9 cellular contexts compared by ENCODE assay signal in the genomic region with DNA sequence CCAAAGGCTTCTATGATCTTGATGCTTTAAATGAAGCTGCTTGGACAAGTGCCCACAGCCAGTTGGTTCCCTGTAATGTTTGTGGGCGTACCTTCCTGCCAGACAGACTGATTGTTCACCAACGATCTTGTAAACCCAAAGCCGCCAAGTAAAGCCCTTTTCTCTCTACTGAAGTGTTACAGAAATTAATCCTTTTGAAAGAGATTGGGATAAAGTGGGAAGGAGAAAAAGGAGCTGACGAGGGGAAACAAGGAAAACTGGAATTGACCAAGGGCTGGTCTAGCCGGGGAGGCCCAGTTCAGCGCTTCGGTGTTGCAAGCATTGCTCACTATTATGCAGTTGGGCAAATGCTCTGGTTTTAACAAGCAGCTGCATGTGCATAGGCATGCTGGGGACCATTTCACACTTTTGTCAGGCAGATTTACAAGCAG. TPM values are rescaled to one million over a fixed set of nuclear protein-coding genes. Genes with fewer than 3 reads are reported as not detected.
A peak's percentile ranks its signal among the peaks of the same experiment; 100 is the strongest.
DNase-seq lines count a peak whose midpoint lies in the region; ATAC-seq and TF ChIP-seq lines count a peak whose summit lies in the region.
"Had no signal": no experiment of that assay in that cellular context is flagged by ENCODE, and none has a peak within 500 bp of the region (broad histone marks: within the 10 kb centered on the region; RNA-seq: fewer than 3 reads in every experiment).

No MANE protein-coding gene starts in this region.

- H3K36me3 Mint-ChIP-seq in activated CD8-positive, alpha-beta T cell treated with anti-CD3 and anti-CD28 coated beads, Interleukin-2, amount 10 ng/mL, durations not matched to agents 7 days and 5 days (ENCODE audit: low read depth), result no peaks in the 10 kb centered on the region

- H3K9me3 Mint-ChIP-seq in activated CD8-positive, alpha-beta T cell treated with anti-CD3 and anti-CD28 coated beads, Interleukin-2, amount 10 ng/mL, durations not matched to agents 7 days and 5 days (ENCODE audit: insufficient read depth), result no peaks in the 10 kb centered on the region

- H3K4me1 Mint-ChIP-seq in activated CD8-positive, alpha-beta T cell treated with anti-CD3 and anti-CD28 coated beads, Interleukin-2, amount 10 ng/mL, durations not matched to agents 7 days and 5 days (ENCODE audit: low read depth), result no peaks in the 10 kb centered on the region

- H3K27ac ChIP-seq in HUES48 (ENCODE audit: low read depth, low read length) (peak overlapping the region; percentile 49), ascending aorta (peak overlapping the region; percentile 72 to 81)

- 0 out of 2 replicates have a peak overlapping the region, but pooled peaks have one; percentile 1 for H3K4me3 ChIP-seq in HUES48 (ENCODE audit: low read depth, low read length)
- H3K4me3 ChIP-seq in ascending aorta, result peak overlapping the region in 1 of 2 donors; percentile 41

- H3K36me3 ChIP-seq in HUES48 (ENCODE audit: control insufficient read depth, insufficient read depth, low read length) (no peaks in the 10 kb centered on the region), ascending aorta (no peaks in the 10 kb centered on the region)

- DNase-seq in ascending aorta (ENCODE audit: low spot score in 2 of 2) (peak in 1 of 2 donors; percentile 77), iPS-NIHi11 (ENCODE audit: low spot score) (peak; percentile 25), superior temporal gyrus (ENCODE audit: extremely low spot score) (peak; percentile 66), NCI-H2171 (lab: John Stamatoyannopoulos, UW) (no peak)
- no peak for DNase-seq in activated CD8-positive, alpha-beta T cell treated with anti-CD3 and anti-CD28 coated beads, Interleukin-2, amount 10 ng/mL, durations not matched to agents 7 days and 5 days
- no peak for DNase-seq in activated CD8-positive, alpha-beta memory T cell treated with anti-CD3 and anti-CD28 coated beads for 24 hours
- DNase-seq: MM.1S had no signal

- no peak overlapping the region for H3K9ac ChIP-seq in HUES48 (ENCODE audit: low read depth, low read length)

- H3K4me1 ChIP-seq in HUES48 (ENCODE audit: control insufficient read depth, insufficient read depth, low read length) (peaks cover 28% of the 10 kb centered on the region), ascending aorta (peaks cover 11 to 36% of the 10 kb centered on the region in 2 donors)

- CTCF ChIA-PET in activated CD8-positive, alpha-beta T cell treated with anti-CD3 and anti-CD28 coated beads, Interleukin-2, amount 10 ng/mL, durations not matched to agents 7 days and 5 days (lab: Charles Lee), result no interaction called here

- H3K27me3 ChIP-seq in HUES48 (ENCODE audit: control insufficient read depth, insufficient read depth, low read length), result no peaks in the 10 kb centered on the region
- H3K27me3 ChIP-seq in ascending aorta, result no peaks in the 10 kb centered on the region

- no peak overlapping the region for H3K4me3 Mint-ChIP-seq in activated CD8-positive, alpha-beta T cell treated with anti-CD3 and anti-CD28 coated beads, Interleukin-2, amount 10 ng/mL, durations not matched to agents 7 days and 5 days

- no peak for ATAC-seq in activated CD8-positive, alpha-beta T cell treated with anti-CD3 and anti-CD28 coated beads, Interleukin-2, amount 10 ng/mL, durations not matched to agents 7 days and 5 days
- no peak for ATAC-seq in HG02885 (IDR thresholded peaks at IDR 0.05; ENCODE audit: poor library complexity, unreplicated experiment)

- POLR2A ChIA-PET in activated CD8-positive, alpha-beta T cell treated with anti-CD3 and anti-CD28 coated beads, Interleukin-2, amount 10 ng/mL, durations not matched to agents 7 days and 5 days (lab: Charles Lee), result no interaction called here

- H3K27me3 Mint-ChIP-seq in activated CD8-positive, alpha-beta T cell treated with anti-CD3 and anti-CD28 coated beads, Interleukin-2, amount 10 ng/mL, durations not matched to agents 7 days and 5 days (ENCODE audit: low read depth), result no peaks in the 10 kb centered on the region

- intact Hi-C loops in ascending aorta (cut with DNase I), result loop anchor here (5.0 kb wide), 2 partner anchors 105 to 220 kb away; partner anchors contain the start of genes LOX and SRFBP1

- no peak overlapping the region for H3K27ac Mint-ChIP-seq in activated CD8-positive, alpha-beta T cell treated with anti-CD3 and anti-CD28 coated beads, Interleukin-2, amount 10 ng/mL, durations not matched to agents 7 days and 5 days

- TF ChIP-seq CTCF in ascending aorta (IDR thresholded peaks at IDR 0.05), result no peak

- H3K9me3 ChIP-seq in HUES48 (ENCODE audit: control insufficient read depth, insufficient read depth, low read length) (no peaks in the 10 kb centered on the region), ascending aorta (no peaks in the 10 kb centered on the region)

RNA-seq across cellular contexts. Expression of gene ZNF474, which starts 53.2 kb away (rescaled TPM):
- not detected for total RNA-seq in ascending aorta
- total RNA-seq in activated CD8-positive, alpha-beta T cell treated with anti-CD3 and anti-CD28 coated beads, Interleukin-2, amount 10 ng/mL, durations not matched to agents 7 days and 5 days, result not detected

Comparison
In these comparisons a context has a peak if more than half of its experiments do, and no peak if none do; other contexts are left out.
1. DNase-seq: peak in iPS-NIHi11 (single experiment) and superior temporal gyrus (single experiment); none in activated CD8-positive, alpha-beta T cell treated with anti-CD3 and anti-CD28 coated beads, Interleukin-2, amount 10 ng/mL, durations not matched to agents 7 days and 5 days (single experiment), activated CD8-positive, alpha-beta memory T cell treated with anti-CD3 and anti-CD28 coated beads for 24 hours (single experiment) and NCI-H2171 (single experiment).